Comparison of ENCODE assay signal across 2 cellular contexts in the genomic region with DNA sequence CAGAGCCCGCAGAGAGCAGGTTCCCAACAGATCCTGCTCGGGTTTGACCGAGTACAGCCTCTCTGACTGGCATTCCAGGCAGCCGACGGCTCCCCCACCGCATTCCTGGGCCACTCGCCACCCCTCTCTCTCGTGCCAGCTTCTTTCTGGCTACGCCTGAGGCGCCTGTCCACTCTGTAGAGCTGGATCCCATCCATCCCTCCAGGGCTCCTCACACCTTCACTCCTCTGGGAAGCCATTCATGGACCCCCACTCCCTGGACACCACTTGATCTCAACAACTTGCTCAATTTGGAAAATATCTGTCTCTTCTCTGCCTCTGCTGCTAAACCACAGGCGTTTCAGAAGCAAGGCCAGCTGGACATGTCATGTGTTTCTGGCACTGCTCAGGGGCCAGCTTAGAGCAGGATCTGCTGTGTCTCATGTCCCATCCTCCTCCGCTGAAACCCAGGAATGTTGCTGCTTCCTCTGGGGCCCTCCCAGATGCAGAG.
TF ChIP-seq lines count a peak whose summit lies in the region.

No MANE protein-coding gene starts in this region.

TF ChIP-seq in H1, 55 proteins besides CTCF, POLR2A, EP300 and RAD21:
- TF ChIP-seq, protein P1, sequence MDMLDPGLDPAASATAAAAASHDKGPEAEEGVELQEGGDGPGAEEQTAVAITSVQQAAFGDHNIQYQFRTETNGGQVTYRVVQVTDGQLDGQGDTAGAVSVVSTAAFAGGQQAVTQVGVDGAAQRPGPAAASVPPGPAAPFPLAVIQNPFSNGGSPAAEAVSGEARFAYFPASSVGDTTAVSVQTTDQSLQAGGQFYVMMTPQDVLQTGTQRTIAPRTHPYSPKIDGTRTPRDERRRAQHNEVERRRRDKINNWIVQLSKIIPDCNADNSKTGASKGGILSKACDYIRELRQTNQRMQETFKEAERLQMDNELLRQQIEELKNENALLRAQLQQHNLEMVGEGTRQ (IDR thresholded peaks at IDR 0.05; ENCODE audit: low read length): no peak
- TF ChIP-seq BRCA1 (IDR thresholded peaks at IDR 0.05; ENCODE audit: low read depth, low read length) (no peak), RFX5 (IDR thresholded peaks at IDR 0.05; ENCODE audit: borderline replicate concordance, low read depth, low read length) (no peak), NANOG (IDR thresholded peaks at IDR 0.05; ENCODE audit: insufficient read depth, low read depth, low read length, poor library complexity, severe bottlenecking) (no peak), GABPA (IDR thresholded peaks at IDR 0.05; ENCODE audit: borderline replicate concordance, insufficient read depth, low read length) (no peak), CHD2 (IDR thresholded peaks at IDR 0.05; ENCODE audit: low read length) (no peak), KDM1A (IDR thresholded peaks at IDR 0.05; ENCODE audit: borderline replicate concordance, low read length) (no peak), TAF7 (optimal IDR thresholded peaks at IDR 0.05; ENCODE audit: borderline replicate concordance, low read depth, low read length) (no peak), RBBP5 (IDR thresholded peaks at IDR 0.05; ENCODE audit: borderline replicate concordance, low read depth, low read length) (no peak), BACH1 (IDR thresholded peaks at IDR 0.05; ENCODE audit: low read length) (no peak), CBX8 (IDR thresholded peaks at IDR 0.05; ENCODE audit: borderline replicate concordance, low read depth, low read length) (no peak), JUN (IDR thresholded peaks at IDR 0.05; ENCODE audit: low read depth, low read length) (no peak), TEAD4 (IDR thresholded peaks at IDR 0.05; ENCODE audit: low read depth, low read length) (no peak), YY1 (IDR thresholded peaks at IDR 0.05; ENCODE audit: low read depth, low read length) (no peak), SP1 (IDR thresholded peaks at IDR 0.05; ENCODE audit: low read depth, low read length) (no peak)

TF ChIP-seq in HepG2, 621 proteins besides CTCF, POLR2A, EP300 and RAD21:
- TF ChIP-seq ZNF501 (CRISPR knock-in tag; IDR thresholded peaks at IDR 0.05) (no peak), ZNF781 (CRISPR knock-in tag; IDR thresholded peaks at IDR 0.05; ENCODE audit: borderline replicate concordance, not compliant biosample characterization) (no peak), ZNF530 (CRISPR knock-in tag; IDR thresholded peaks at IDR 0.05; ENCODE audit: low read depth) (no peak), GABPB1 (CRISPR knock-in tag; IDR thresholded peaks at IDR 0.05) (no peak), NPAS2 (CRISPR knock-in tag; IDR thresholded peaks at IDR 0.05; ENCODE audit: borderline replicate concordance) (no peak)
- TF ChIP-seq, protein P2, sequence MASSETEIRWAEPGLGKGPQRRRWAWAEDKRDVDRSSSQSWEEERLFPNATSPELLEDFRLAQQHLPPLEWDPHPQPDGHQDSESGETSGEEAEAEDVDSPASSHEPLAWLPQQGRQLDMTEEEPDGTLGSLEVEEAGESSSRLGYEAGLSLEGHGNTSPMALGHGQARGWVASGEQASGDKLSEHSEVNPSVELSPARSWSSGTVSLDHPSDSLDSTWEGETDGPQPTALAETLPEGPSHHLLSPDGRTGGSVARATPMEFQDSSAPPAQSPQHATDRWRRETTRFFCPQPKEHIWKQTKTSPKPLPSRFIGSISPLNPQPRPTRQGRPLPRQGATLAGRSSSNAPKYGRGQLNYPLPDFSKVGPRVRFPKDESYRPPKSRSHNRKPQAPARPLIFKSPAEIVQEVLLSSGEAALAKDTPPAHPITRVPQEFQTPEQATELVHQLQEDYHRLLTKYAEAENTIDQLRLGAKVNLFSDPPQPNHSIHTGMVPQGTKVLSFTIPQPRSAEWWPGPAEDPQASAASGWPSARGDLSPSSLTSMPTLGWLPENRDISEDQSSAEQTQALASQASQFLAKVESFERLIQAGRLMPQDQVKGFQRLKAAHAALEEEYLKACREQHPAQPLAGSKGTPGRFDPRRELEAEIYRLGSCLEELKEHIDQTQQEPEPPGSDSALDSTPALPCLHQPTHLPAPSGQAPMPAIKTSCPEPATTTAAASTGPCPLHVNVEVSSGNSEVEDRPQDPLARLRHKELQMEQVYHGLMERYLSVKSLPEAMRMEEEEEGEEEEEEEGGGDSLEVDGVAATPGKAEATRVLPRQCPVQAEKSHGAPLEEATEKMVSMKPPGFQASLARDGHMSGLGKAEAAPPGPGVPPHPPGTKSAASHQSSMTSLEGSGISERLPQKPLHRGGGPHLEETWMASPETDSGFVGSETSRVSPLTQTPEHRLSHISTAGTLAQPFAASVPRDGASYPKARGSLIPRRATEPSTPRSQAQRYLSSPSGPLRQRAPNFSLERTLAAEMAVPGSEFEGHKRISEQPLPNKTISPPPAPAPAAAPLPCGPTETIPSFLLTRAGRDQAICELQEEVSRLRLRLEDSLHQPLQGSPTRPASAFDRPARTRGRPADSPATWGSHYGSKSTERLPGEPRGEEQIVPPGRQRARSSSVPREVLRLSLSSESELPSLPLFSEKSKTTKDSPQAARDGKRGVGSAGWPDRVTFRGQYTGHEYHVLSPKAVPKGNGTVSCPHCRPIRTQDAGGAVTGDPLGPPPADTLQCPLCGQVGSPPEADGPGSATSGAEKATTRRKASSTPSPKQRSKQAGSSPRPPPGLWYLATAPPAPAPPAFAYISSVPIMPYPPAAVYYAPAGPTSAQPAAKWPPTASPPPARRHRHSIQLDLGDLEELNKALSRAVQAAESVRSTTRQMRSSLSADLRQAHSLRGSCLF (CRISPR knock-in tag; IDR thresholded peaks at IDR 0.05; ENCODE audit: borderline replicate concordance): no peak
